ENCODE assay signal across 1 cellular context in genomic region chr1:23496490-23497181, GRCh38.
TF ChIP-seq lines count a peak whose summit lies in the region.

No MANE protein-coding gene starts in this region.

TF ChIP-seq in K562, 482 proteins besides CTCF, POLR2A, EP300 and RAD21:
- TF ChIP-seq ZSCAN29 (IDR thresholded peaks at IDR 0.05), result no peak
- 0 out of 2 replicates have a peak, but pooled peaks have one; percentile 21 for TF ChIP-seq CREB3L1 (IDR thresholded peaks at IDR 0.05; ENCODE audit: borderline replicate concordance, low read depth)
